Comparison of ENCODE assay signal across 8 cellular contexts in the genomic region with DNA sequence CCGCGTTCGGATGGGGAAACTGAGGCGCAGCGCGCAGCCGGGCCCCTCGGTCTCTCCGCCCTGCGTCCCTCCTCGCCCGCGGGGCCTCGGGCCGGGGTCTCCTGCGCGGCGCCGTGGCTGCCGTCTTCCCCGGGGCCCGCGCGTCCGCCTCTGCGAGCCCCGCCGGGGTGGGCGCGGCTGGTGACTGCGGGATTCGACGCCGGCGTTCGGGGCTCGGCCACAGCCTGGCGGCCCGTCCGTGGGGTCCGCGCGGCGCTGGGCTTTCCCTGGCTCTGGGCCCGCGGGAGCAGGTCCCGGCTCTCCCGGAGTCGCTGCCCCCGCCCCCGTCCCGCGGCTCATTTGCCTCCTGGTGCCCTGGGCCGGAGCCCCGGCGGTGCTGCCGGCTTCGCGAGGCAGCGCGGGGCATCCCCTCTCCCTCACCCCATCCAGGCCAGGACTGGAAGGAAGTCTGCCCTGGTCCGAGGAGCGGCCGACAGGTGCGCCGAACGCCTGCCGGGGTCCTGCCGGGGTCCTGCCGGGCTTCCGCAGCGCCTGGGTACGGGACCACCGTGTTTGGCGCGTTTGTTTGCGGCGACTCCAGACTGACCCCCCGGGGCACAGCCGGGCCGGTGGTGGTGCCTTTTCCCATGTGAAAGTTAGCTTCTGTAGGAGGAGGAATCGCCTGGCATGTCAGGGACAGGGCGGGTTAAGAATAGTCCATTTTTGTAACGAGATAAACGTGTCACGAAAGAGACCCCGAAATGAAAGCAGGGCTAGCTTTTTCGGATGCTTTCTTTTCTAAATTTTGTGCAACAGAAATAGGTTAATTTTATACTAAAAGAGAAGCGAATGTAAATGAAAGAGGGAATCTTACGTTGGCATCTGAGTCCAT. TPM values are rescaled to one million over a fixed set of nuclear protein-coding genes. Genes with fewer than 3 reads are reported as not detected.
A peak's percentile ranks its signal among the peaks of the same experiment; 100 is the strongest.
DNase-seq lines count a peak whose midpoint lies in the region; ATAC-seq, FAIRE-seq and TF ChIP-seq lines count a peak whose summit lies in the region.

No MANE protein-coding gene starts in this region.

- no peak for FAIRE-seq in HepG2 (lab: Jason Lieb, UNC)

- peak overlapping the region in 3 of 4 donors; percentile 36 to 52 (median 44) for H3K27ac ChIP-seq in body of pancreas
- H3K27ac ChIP-seq in HepG2 (ENCODE audit: extremely low read length, insufficient read depth, low read length), result peak overlapping the region; percentile 49
- H3K27ac ChIP-seq in thyroid gland, result peak overlapping the region in 1 of 3 donors; percentile 66

- H3K36me3 ChIP-seq in body of pancreas (replicated peaks in 1 of 2; ENCODE audit: insufficient read depth in 1 of 2, low read depth in 2 of 2) (peaks cover 0 to 10% of the 10 kb centered on the region in 2 donors), HepG2 (replicated peaks in 1 of 2; ENCODE audit: control insufficient read depth in 1 of 2, insufficient read depth in 2 of 2, low read length in 2 of 2) (peaks cover 17 to 25% of the 10 kb centered on the region in 2 experiments), thyroid gland (peaks cover 24 to 25% of the 10 kb centered on the region in 2 donors)

- H3K4me3 ChIP-seq in GM12865 (ENCODE audit: low read depth, low read length), result peak overlapping the region; percentile 66
- H3K4me3 ChIP-seq in body of pancreas, result peak overlapping the region; percentile 51 to 70
- peak overlapping the region; percentile 87 to 95 (median 95) for H3K4me3 ChIP-seq in HepG2 (replicated peaks in 1 of 3; ENCODE audit: insufficient read depth in 1 of 3, low read depth in 2 of 3, low read length in 3 of 3)
- peak overlapping the region; percentile 75 to 84 (median 81) for H3K4me3 ChIP-seq in thyroid gland (replicated peaks in 1 of 3)

- TF ChIP-seq POLR2A in body of pancreas (IDR thresholded peaks at IDR 0.05) (no peak), HepG2 (IDR thresholded peaks at IDR 0.05; ENCODE audit: insufficient read depth in 1 of 2, low read depth in 2 of 2, low read length in 2 of 2) (no peak), thyroid gland (IDR thresholded peaks at IDR 0.05) (no peak)

- no peak for TF ChIP-seq RAD21 in HepG2 (CRISPR knock-in tag; IDR thresholded peaks at IDR 0.05)

- no TSS peak for BruUV-seq in HepG2 (replicated peaks; lab: Mats Ljungman, UMichigan)

- CTCF ChIA-PET in HepG2 (lab: Yijun Ruan, JAX; ENCODE audit: low intra/inter-chr PET ratio, low total read pairs), result interaction anchor here (1.4 to 1.9 kb wide), 2 partner anchors 109 to 110 kb away, joined by 5 to 15 read pairs; no protein-coding TSS in a partner anchor

- H3K27me3 ChIP-seq in body of pancreas, result no peaks in the 10 kb centered on the region
- peaks cover 3 to 23% of the 10 kb centered on the region in 2 experiments; a peak in 4 of 5 replicates for H3K27me3 ChIP-seq in HepG2 (ENCODE audit: control insufficient read depth in 1 of 2, insufficient read depth in 2 of 2, low read length in 2 of 2)
- no peaks in the 10 kb centered on the region for H3K27me3 ChIP-seq in thyroid gland

- intact Hi-C loops in body of pancreas (cut with DNase I), result no loop called here
- intact Hi-C loops in HepG2 (cut with micrococcal nuclease; ENCODE audit: unreplicated experiment), result loop anchor here (5.0 kb wide), 1 partner anchor 50 kb away; no protein-coding TSS in a partner anchor
- intact Hi-C loops in thyroid gland (cut with DNase I), result no loop called here

- DNase-seq in GM12865 (ENCODE audit: low read depth), result no peak
- peak in 2 of 4 donors; percentile 17 to 33 for DNase-seq in body of pancreas
- DNase-seq in HepG2 (ENCODE audit: low spot score), result no peak
- no peak for DNase-seq in thyroid gland
- DNase-seq in cortex of kidney (lab: John Stamatoyannopoulos, UW), result no peak
- no peak for DNase-seq in NCI-H446 treated with DMSO at 0.1 percent for 48 hours (lab: John Stamatoyannopoulos, UW)

- in situ Hi-C loops in HepG2 (cut with HindIII; ENCODE audit: extremely low pct_ligation_motif_present, low pct_unique_long_range_greater_than_20kb), result no loop called here

- no peak for TF ChIP-seq EP300 in HepG2 (IDR thresholded peaks at IDR 0.05; ENCODE audit: low read depth in 2 of 2, low read length in 2 of 2)
- TF ChIP-seq EP300 in HepG2 (CRISPR knock-in tag; IDR thresholded peaks at IDR 0.05; ENCODE audit: borderline replicate concordance), result no peak

- no peaks in the 10 kb centered on the region for H4K20me1 ChIP-seq in HepG2 (ENCODE audit: insufficient read depth, low read length)

- H3K9ac ChIP-seq in HepG2 (ENCODE audit: insufficient read depth, low read depth, low read length), result peak overlapping the region; percentile 87

- ATAC-seq in HG03565 (IDR thresholded peaks at IDR 0.05; ENCODE audit: unreplicated experiment) (peak; percentile 18), body of pancreas (peak; percentile 14), HepG2 (no peak), GM21786 (IDR thresholded peaks at IDR 0.05; ENCODE audit: unreplicated experiment) (no peak)

- 2 to 10% methylated on average over 13 to 77 of the region's 90 CpGs for WGBS in body of pancreas, 2 donors
- 7% methylated on average over 27 of the region's 90 CpGs for WGBS in HepG2 (ENCODE audit: low lambda C conversion rate)
- WGBS in thyroid gland, 2 donors, result 8 to 15% methylated on average over 18 to 23 of the region's 90 CpGs

- TF ChIP-seq CTCF in GM12865 (IDR thresholded peaks at IDR 0.05; ENCODE audit: insufficient read depth, low read depth, low read length, missing control alignments) (no peak), body of pancreas (IDR thresholded peaks at IDR 0.05) (no peak), HepG2 (CRISPR knock-in tag; IDR thresholded peaks at IDR 0.05) (no peak), thyroid gland (IDR thresholded peaks at IDR 0.05) (no peak)

- no peaks in the 10 kb centered on the region for H3K79me2 ChIP-seq in HepG2 (ENCODE audit: insufficient read depth, low read length)

- POLR2A ChIA-PET in HepG2 (lab: Yijun Ruan, JAX), result interaction anchor here (1.1 to 1.9 kb wide), 3 partner anchors 9 to 538 kb away, joined by 4 to 10 read pairs (median 4); no protein-coding TSS in a partner anchor

- no peaks in the 10 kb centered on the region for H3K9me3 ChIP-seq in body of pancreas
- no peaks in the 10 kb centered on the region for H3K9me3 ChIP-seq in HepG2 (ENCODE audit: low read length)
- H3K9me3 ChIP-seq in thyroid gland, result no peaks in the 10 kb centered on the region

- no peak overlapping the region for H2AFZ ChIP-seq in HepG2 (ENCODE audit: low read length)

- H3K4me2 ChIP-seq in HepG2 (ENCODE audit: low read depth, low read length), result peak overlapping the region; percentile 94

- H3K4me1 ChIP-seq in body of pancreas, result peaks cover 35% of the 10 kb centered on the region
- peaks cover 56% of the 10 kb centered on the region for H3K4me1 ChIP-seq in HepG2 (ENCODE audit: insufficient read depth, low read length)
- peaks cover 0 to 18% of the 10 kb centered on the region in 2 donors for H3K4me1 ChIP-seq in thyroid gland

RNA-seq across cellular contexts. Expression of a gene that starts 0.7 kb away (rescaled TPM):
- 10 to 100 TPM; 10.4 to 32.3 TPM for total RNA-seq in body of pancreas
- 24.2 and 24.6 TPM in 2 replicates for total RNA-seq in HepG2 (2016; rRNA removed; fragmentation: Illumina TruSeq; extraction: Trizol)
- 5.9 and 6.6 TPM in 2 replicates for total RNA-seq in HepG2 (2016; cell fraction: cytosol; rRNA removed; fragmentation: Illumina TruSeq; extraction: Trizol; ENCODE audit: low read depth)
- total RNA-seq in HepG2 (2016; cell fraction: insoluble cytoplasmic fraction; rRNA removed; fragmentation: Illumina TruSeq; extraction: Trizol), result 24.5 and 25.5 TPM in 2 replicates
- total RNA-seq in HepG2 (2016; cell fraction: membrane; rRNA removed; fragmentation: Illumina TruSeq; extraction: Trizol), result 14.7 and 15.5 TPM in 2 replicates
- 12.8 and 13.9 TPM in 2 replicates for total RNA-seq in HepG2 (2016; cell fraction: nucleus; rRNA removed; fragmentation: Illumina TruSeq; extraction: Trizol)
- polyA plus RNA-seq in HepG2 (2011; rRNA removed), result 11.1 and 17.7 TPM in 2 replicates
- polyA plus RNA-seq in HepG2 (2011; cell fraction: cytosol; rRNA removed), result 14.2 and 21.6 TPM in 2 replicates
- polyA plus RNA-seq in HepG2 (2011; cell fraction: nucleus; rRNA removed), result 31.7 and 32.3 TPM in 2 replicates
- polyA plus RNA-seq in HepG2 (2012), result 10.1 and 14.6 TPM in 2 replicates
- polyA plus RNA-seq in HepG2 (2016; cell fraction: cytosol; fragmentation: Illumina TruSeq; extraction: Trizol; ENCODE audit: low read depth), result 8.4 and 9.7 TPM in 2 replicates
- 42.4 and 45.1 TPM in 2 replicates for polyA plus RNA-seq in HepG2 (2016; cell fraction: insoluble cytoplasmic fraction; fragmentation: Illumina TruSeq; extraction: Trizol; ENCODE audit: low read depth)
- polyA plus RNA-seq in HepG2 (2016; cell fraction: membrane; fragmentation: Illumina TruSeq; extraction: Trizol; ENCODE audit: low read depth), result 14.8 and 17.6 TPM in 2 replicates
- 34.7 and 37.8 TPM in 2 replicates for polyA plus RNA-seq in HepG2 (2016; cell fraction: nucleus; fragmentation: Illumina TruSeq; extraction: Trizol; ENCODE audit: insufficient read depth, low read depth)
- polyA minus RNA-seq in HepG2 (2011; rRNA and poly(A)+ RNA removed; ENCODE audit: low replicate concordance), result 6.7 and 18.8 TPM in 2 replicates
- 8.2 and 11.1 TPM in 2 replicates for polyA minus RNA-seq in HepG2 (2011; cell fraction: cytosol; rRNA and poly(A)+ RNA removed)
- 20.0 and 22.4 TPM in 2 replicates for polyA minus RNA-seq in HepG2 (2011; cell fraction: nucleus; rRNA and poly(A)+ RNA removed)
- 10 to 100 TPM; 19.5 to 37.8 (median 27.8) TPM for total RNA-seq in thyroid gland

RNA-seq across cellular contexts. Expression of a gene that starts 42.6 kb away (rescaled TPM):
- total RNA-seq in body of pancreas (10 to 100 TPM in 1 of 2 donors, 1 to 10 TPM in 1; 8.0 to 11.5 TPM), HepG2 (2016; rRNA removed; fragmentation: Illumina TruSeq; extraction: Trizol) (16.3 and 22.5 TPM in 2 replicates), thyroid gland (10 to 100 TPM; 35.8 to 86.8 (median 42.1) TPM)
- total RNA-seq in HepG2 (2016; cell fraction: cytosol; rRNA removed; fragmentation: Illumina TruSeq; extraction: Trizol; ENCODE audit: low read depth), result 8.5 and 9.9 TPM in 2 replicates
- 15.1 and 19.9 TPM in 2 replicates for total RNA-seq in HepG2 (2016; cell fraction: insoluble cytoplasmic fraction; rRNA removed; fragmentation: Illumina TruSeq; extraction: Trizol)
- 11.6 and 11.8 TPM in 2 replicates for total RNA-seq in HepG2 (2016; cell fraction: membrane; rRNA removed; fragmentation: Illumina TruSeq; extraction: Trizol)
- total RNA-seq in HepG2 (2016; cell fraction: nucleus; rRNA removed; fragmentation: Illumina TruSeq; extraction: Trizol), result 15.9 and 21.1 TPM in 2 replicates
- polyA plus RNA-seq in HepG2 (2011; rRNA removed), result 24.0 and 29.8 TPM in 2 replicates
- 14.8 and 22.5 TPM in 2 replicates for polyA plus RNA-seq in HepG2 (2011; cell fraction: cytosol; rRNA removed)
- polyA plus RNA-seq in HepG2 (2011; cell fraction: nucleus; rRNA removed), result 101 and 122 TPM in 2 replicates
- polyA plus RNA-seq in HepG2 (2012), result 34.4 and 34.9 TPM in 2 replicates
- polyA plus RNA-seq in HepG2 (2016; cell fraction: cytosol; fragmentation: Illumina TruSeq; extraction: Trizol; ENCODE audit: low read depth), result 3.9 and 4.4 TPM in 2 replicates
- polyA plus RNA-seq in HepG2 (2016; cell fraction: insoluble cytoplasmic fraction; fragmentation: Illumina TruSeq; extraction: Trizol; ENCODE audit: low read depth), result 14.7 and 22.4 TPM in 2 replicates
- 6.8 and 8.2 TPM in 2 replicates for polyA plus RNA-seq in HepG2 (2016; cell fraction: membrane; fragmentation: Illumina TruSeq; extraction: Trizol; ENCODE audit: low read depth)
- polyA plus RNA-seq in HepG2 (2016; cell fraction: nucleus; fragmentation: Illumina TruSeq; extraction: Trizol; ENCODE audit: insufficient read depth, low read depth), result 38.9 and 40.0 TPM in 2 replicates
- 6.9 and 34.6 TPM in 2 replicates for polyA minus RNA-seq in HepG2 (2011; rRNA and poly(A)+ RNA removed; ENCODE audit: low replicate concordance)
- polyA minus RNA-seq in HepG2 (2011; cell fraction: cytosol; rRNA and poly(A)+ RNA removed), result 19.5 and 20.5 TPM in 2 replicates
- 51.2 and 56.7 TPM in 2 replicates for polyA minus RNA-seq in HepG2 (2011; cell fraction: nucleus; rRNA and poly(A)+ RNA removed)

Comparison
In these comparisons a context has a peak if more than half of its experiments do, and no peak if none do; other contexts are left out.
1. ATAC-seq: peak in HG03565 (single experiment) and body of pancreas (single experiment); none in HepG2 (single experiment) and GM21786 (single experiment).
2. Peak in every context shown above with its lines, with median percentiles within 50 percentile points of each other: H3K4me3 ChIP-seq.